ENCODE assay signal across 1 cellular context in the genomic region with DNA sequence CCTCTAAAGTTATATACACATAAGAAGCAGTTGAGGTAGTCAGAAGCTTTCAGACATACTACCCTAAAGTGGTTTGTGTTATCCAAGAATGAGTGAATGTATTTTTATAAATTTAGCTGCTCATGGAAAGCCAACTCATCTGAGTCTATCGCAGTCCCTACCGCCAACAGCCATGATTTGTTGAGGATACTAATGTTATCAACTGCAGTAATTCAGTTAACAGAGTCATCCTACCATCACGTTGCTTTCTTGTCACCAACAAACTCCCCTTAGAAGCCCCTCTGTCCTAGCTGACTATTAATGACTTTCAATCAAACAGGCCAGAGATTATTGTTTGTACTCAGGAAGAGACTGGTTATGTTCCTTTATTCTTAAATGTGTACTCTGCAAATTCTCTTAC.
TF ChIP-seq lines count a peak whose summit lies in the region.

No MANE protein-coding gene starts in this region.

TF ChIP-seq in IMR-90, 13 proteins besides CTCF, POLR2A, EP300 and RAD21:
- no peak for TF ChIP-seq SMC3 (IDR thresholded peaks at IDR 0.05; ENCODE audit: low read depth, low read length)
- TF ChIP-seq BHLHE40 (IDR thresholded peaks at IDR 0.05; ENCODE audit: low read depth, low read length): no peak
- no peak for TF ChIP-seq NFE2L2 (IDR thresholded peaks at IDR 0.05; ENCODE audit: low read depth, low read length)
- TF ChIP-seq, protein P1, sequence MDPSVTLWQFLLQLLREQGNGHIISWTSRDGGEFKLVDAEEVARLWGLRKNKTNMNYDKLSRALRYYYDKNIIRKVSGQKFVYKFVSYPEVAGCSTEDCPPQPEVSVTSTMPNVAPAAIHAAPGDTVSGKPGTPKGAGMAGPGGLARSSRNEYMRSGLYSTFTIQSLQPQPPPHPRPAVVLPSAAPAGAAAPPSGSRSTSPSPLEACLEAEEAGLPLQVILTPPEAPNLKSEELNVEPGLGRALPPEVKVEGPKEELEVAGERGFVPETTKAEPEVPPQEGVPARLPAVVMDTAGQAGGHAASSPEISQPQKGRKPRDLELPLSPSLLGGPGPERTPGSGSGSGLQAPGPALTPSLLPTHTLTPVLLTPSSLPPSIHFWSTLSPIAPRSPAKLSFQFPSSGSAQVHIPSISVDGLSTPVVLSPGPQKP (IDR thresholded peaks at IDR 0.05; ENCODE audit: borderline replicate concordance, low read depth, low read length): no peak
- TF ChIP-seq MXI1 (IDR thresholded peaks at IDR 0.05; ENCODE audit: borderline replicate concordance, low read depth, low read length): no peak
- TF ChIP-seq MAZ (IDR thresholded peaks at IDR 0.05; ENCODE audit: borderline replicate concordance, low read depth, low read length): no peak
- TF ChIP-seq CHD1 (IDR thresholded peaks at IDR 0.05; ENCODE audit: low read depth, low read length): no peak
- TF ChIP-seq RFX5 (IDR thresholded peaks at IDR 0.05; ENCODE audit: low read depth, low read length): no peak
- no peak for TF ChIP-seq RCOR1 (IDR thresholded peaks at IDR 0.05; ENCODE audit: insufficient replicate concordance, low read length)
- TF ChIP-seq CEBPB (IDR thresholded peaks at IDR 0.05; ENCODE audit: low read depth, low read length): no peak
- TF ChIP-seq MAFK (IDR thresholded peaks at IDR 0.05; ENCODE audit: low read depth, low read length): no peak
- TF ChIP-seq FOS (IDR thresholded peaks at IDR 0.05; ENCODE audit: low read depth, low read length): no peak
- no peak for TF ChIP-seq USF2 (IDR thresholded peaks at IDR 0.05; ENCODE audit: low read depth, low read length)
